In the genomic region with DNA sequence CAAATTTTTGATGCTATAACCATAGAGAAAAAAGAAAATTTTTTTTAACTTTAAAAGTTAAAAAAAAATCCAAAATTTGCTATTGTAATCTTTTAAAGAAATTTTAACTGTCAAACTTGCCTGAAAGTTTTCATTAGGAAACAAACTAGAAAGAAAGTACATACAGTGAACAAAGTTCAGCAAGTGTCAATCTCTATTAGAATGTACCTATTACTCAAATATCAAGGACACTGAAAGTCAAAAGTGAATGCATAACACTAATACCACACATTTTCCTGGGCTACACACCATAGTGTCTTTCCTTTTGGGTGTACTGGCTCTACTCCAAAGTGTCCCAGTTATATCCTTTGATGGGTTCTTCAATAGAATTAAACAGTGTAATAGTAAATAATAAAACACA, we compare ENCODE assay signal across 31 cellular contexts.
"Had no signal": no experiment of that assay in that cellular context is flagged by ENCODE, and none has a peak within 500 bp of the region (broad histone marks: within the 10 kb centered on the region; RNA-seq: fewer than 3 reads in every experiment).

No MANE protein-coding gene starts in this region.

- H3K27ac ChIP-seq: adrenal gland, breast epithelium, cardiac muscle cell, colonic mucosa, epithelial cell of prostate, esophagus squamous epithelium had no signal

- H3K9me3 ChIP-seq: adrenal gland, breast epithelium, colonic mucosa, esophagus squamous epithelium, gastroesophageal sphincter had no signal

- H3K4me1 ChIP-seq: breast epithelium, colonic mucosa had no signal

- H3K36me3 ChIP-seq: adrenal gland, breast epithelium, cardiac muscle cell, colonic mucosa had no signal

- ATAC-seq: activated CD4-positive, alpha-beta T cell treated with anti-CD3 and anti-CD28 coated beads for 36 hours; activated CD8-positive, alpha-beta memory T cell treated with anti-CD3 and anti-CD28 coated beads, Interleukin-2, amount 10 ng/mL, durations not matched to agents 7 days and 5 days; activated CD8-positive, alpha-beta T cell treated with anti-CD3 and anti-CD28 coated beads, Interleukin-2, amount 10 ng/mL, durations not matched to agents 7 days and 5 days; activated naive CD8-positive, alpha-beta T cell treated with anti-CD3 and anti-CD28 coated beads, Interleukin-2, amount 50 U/mL, for 24 hours; gastroesophageal sphincter; heart right ventricle had no signal

- H3K27me3 ChIP-seq: adrenal gland, breast epithelium, cardiac muscle cell, colonic mucosa, esophagus squamous epithelium, gastroesophageal sphincter, heart right ventricle had no signal

- DNase-seq: activated CD4-positive, alpha-beta memory T cell treated with anti-CD3 and anti-CD28 coated beads for 36 hours; activated CD4-positive, alpha-beta T cell treated with anti-CD3 and anti-CD28 coated beads for 36 hours; activated CD4-positive, alpha-beta T cell treated with anti-CD3 and anti-CD28 coated beads, Interleukin-2, amount 10 ng/mL, durations not matched to agents 24 days and 14 days; activated CD4-positive, CD25-positive, alpha-beta regulatory T cell; activated CD4-positive, CD25-positive, alpha-beta regulatory T cell treated with anti-CD3 and anti-CD28 coated beads, Interleukin-2, amount 50 U/mL, for 72 hours; activated CD8-positive, alpha-beta memory T cell treated with anti-CD3 and anti-CD28 coated beads, Interleukin-2, amount 10 ng/mL, durations not matched to agents 7 days and 5 days; activated CD8-positive, alpha-beta memory T cell treated with anti-CD3 and anti-CD28 coated beads, Interleukin-2, amount 50 U/mL, for 4 hours; activated CD8-positive, alpha-beta T cell treated with anti-CD3 and anti-CD28 coated beads, Interleukin-2, amount 10 ng/mL, durations not matched to agents 7 days and 5 days; activated effector memory CD4-positive, alpha-beta T cell treated with anti-CD3 and anti-CD28 coated beads, Interleukin-2, amount 50 U/mL, for 16 hours; activated naive CD4-positive, alpha-beta T cell treated with anti-CD3 and anti-CD28 coated beads for 36 hours; activated naive CD8-positive, alpha-beta T cell treated with anti-CD3 and anti-CD28 coated beads for 36 hours; activated naive CD8-positive, alpha-beta T cell treated with anti-CD3 and anti-CD28 coated beads, Interleukin-2, amount 50 U/mL, for 24 hours; activated T-cell treated with anti-CD3 and anti-CD28 coated beads, Interleukin-2, amount 50 U/mL, for 1 hour; activated T-cell treated with anti-CD3 and anti-CD28 coated beads, Interleukin-2, amount 50 U/mL, for 48 hours; adrenal gland; amygdala; aorta; central memory CD4-positive, alpha-beta T cell; cerebellar nuclear complex; colonic mucosa; effector CD8-positive, alpha-beta T cell; esophagus squamous epithelium; foreskin melanocyte; heart right ventricle; T-helper 2 cell had no signal

- FAIRE-seq: endometrium, endothelial cell of umbilical vein had no signal

- H3K4me3 ChIP-seq: adrenal gland, breast epithelium, cardiac muscle cell, colonic mucosa, esophagus squamous epithelium, gastroesophageal sphincter, heart right ventricle had no signal
